Comparison of ENCODE assay signal across 1 cellular context in the genomic region with DNA sequence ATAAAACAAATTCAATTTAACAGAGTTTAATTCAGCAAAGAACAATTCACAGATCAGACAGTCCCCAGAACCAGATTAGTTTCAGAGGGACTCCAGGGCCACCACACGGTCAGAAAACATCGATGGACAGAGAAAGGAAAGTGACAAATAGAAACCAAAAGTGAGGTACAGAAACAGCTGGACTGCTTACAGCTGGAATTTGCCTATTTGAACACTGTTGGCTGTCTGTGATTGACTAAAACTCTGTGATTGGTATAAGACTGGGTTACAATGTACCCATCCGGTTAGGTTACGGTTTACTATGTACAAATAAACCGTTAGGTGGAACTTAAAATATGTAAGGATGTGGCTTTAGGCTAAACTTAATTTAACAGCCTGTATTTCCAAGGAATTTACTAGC.
TF ChIP-seq lines count a peak whose summit lies in the region.

No MANE protein-coding gene starts in this region.

TF ChIP-seq in GM23338, 12 proteins besides CTCF, POLR2A, EP300 and RAD21:
- no peak for TF ChIP-seq ZNF462 (CRISPR knock-in tag; IDR thresholded peaks at IDR 0.05)
- TF ChIP-seq ETS1 (IDR thresholded peaks at IDR 0.05): no peak
- TF ChIP-seq JUNB (IDR thresholded peaks at IDR 0.05; ENCODE audit: unreplicated experiment): no peak
- TF ChIP-seq POLR2AphosphoS5 (IDR thresholded peaks at IDR 0.05; ENCODE audit: low read depth): no peak
- TF ChIP-seq NANOG (IDR thresholded peaks at IDR 0.05; ENCODE audit: borderline replicate concordance): no peak
- no peak for TF ChIP-seq REST (IDR thresholded peaks at IDR 0.05; ENCODE audit: unreplicated experiment)
- no peak for TF ChIP-seq EZH2phosphoT487 (IDR thresholded peaks at IDR 0.05; ENCODE audit: unreplicated experiment)
- no peak for TF ChIP-seq EZH2 (IDR thresholded peaks at IDR 0.05; ENCODE audit: low read depth, unreplicated experiment)
- TF ChIP-seq ZNF331 (CRISPR knock-in tag; IDR thresholded peaks at IDR 0.05; ENCODE audit: low read depth): no peak
- no peak for TF ChIP-seq STAT1 (IDR thresholded peaks at IDR 0.05; ENCODE audit: unreplicated experiment)
- TF ChIP-seq ZNF114 (CRISPR knock-in tag; IDR thresholded peaks at IDR 0.05): no peak
- no peak for TF ChIP-seq CREB1 (CRISPR knock-in tag; IDR thresholded peaks at IDR 0.05; ENCODE audit: low read depth)
